ENCODE assay signal across 15 cellular contexts in the genomic region with DNA sequence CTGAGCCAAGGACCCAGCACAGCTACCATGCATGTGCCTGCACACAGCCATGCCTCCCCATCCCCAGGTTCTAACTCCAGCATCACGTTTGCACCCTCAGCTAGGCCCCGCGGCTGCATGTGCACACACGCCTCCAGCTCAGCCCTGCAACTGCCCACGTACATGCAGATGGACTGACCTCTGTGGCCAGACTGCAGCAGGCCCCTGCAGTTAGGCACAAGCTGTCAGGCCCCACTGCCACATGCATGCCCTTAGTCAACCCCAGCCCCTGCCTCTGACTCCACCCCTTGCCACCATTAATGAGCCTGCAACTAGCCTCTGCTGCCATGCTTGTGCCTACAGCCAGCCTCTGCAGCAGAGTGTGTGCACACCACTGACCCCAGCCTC. TPM values are rescaled to one million over a fixed set of nuclear protein-coding genes. Genes with fewer than 3 reads are reported as not detected.
"Had no signal": no experiment of that assay in that cellular context is flagged by ENCODE, and none has a peak within 500 bp of the region (broad histone marks: within the 10 kb centered on the region; RNA-seq: fewer than 3 reads in every experiment).

No MANE protein-coding gene starts in this region.

- H3K4me3 ChIP-seq: cardiac muscle cell, PC-9 had no signal

- H3K36me3 ChIP-seq: brain microvascular endothelial cell had no signal

- H2AFZ ChIP-seq: PC-9 had no signal

- H3K4me1 Mint-ChIP-seq: activated naive CD4-positive, alpha-beta T cell treated with anti-CD3 and anti-CD28 coated beads, Interleukin-2, amount 10 ng/mL, durations not matched to agents 7 days and 5 days; activated naive CD8-positive, alpha-beta T cell treated with anti-CD3 and anti-CD28 coated beads for 36 hours had no signal

- H3K9me3 Mint-ChIP-seq: activated CD8-positive, alpha-beta T cell treated with anti-CD3 and anti-CD28 coated beads for 36 hours; activated naive CD4-positive, alpha-beta T cell treated with anti-CD3 and anti-CD28 coated beads, Interleukin-2, amount 10 ng/mL, durations not matched to agents 7 days and 5 days; activated naive CD8-positive, alpha-beta T cell treated with anti-CD3 and anti-CD28 coated beads for 36 hours; activated T-helper 2 cell treated with anti-CD3 and anti-CD28 coated beads, Interferon-gamma antibody, Interleukin-2, Interleukin-4, amounts not matched to agents 10 μg/mL and 5 μg/mL and 100 μg/mL, durations not matched to agents 14 hours and 24 hours and 36 hours; T-helper 2 cell treated with Interferon-gamma antibody and Interleukin-4, amounts not matched to agents 5 μg/mL and 100 μg/mL, for 36 hours had no signal

- H3K4me3 Mint-ChIP-seq: activated CD8-positive, alpha-beta T cell treated with anti-CD3 and anti-CD28 coated beads for 36 hours; activated naive CD4-positive, alpha-beta T cell treated with anti-CD3 and anti-CD28 coated beads, Interleukin-2, amount 10 ng/mL, durations not matched to agents 7 days and 5 days; activated naive CD8-positive, alpha-beta T cell treated with anti-CD3 and anti-CD28 coated beads for 36 hours; T-helper 2 cell treated with Interferon-gamma antibody and Interleukin-4, amounts not matched to agents 5 μg/mL and 100 μg/mL, for 36 hours had no signal

- H3K27ac ChIP-seq: brain microvascular endothelial cell, cardiac muscle cell, PC-9, SK-N-MC had no signal

- H3K27me3 Mint-ChIP-seq: activated CD8-positive, alpha-beta T cell treated with anti-CD3 and anti-CD28 coated beads for 36 hours; activated naive CD8-positive, alpha-beta T cell treated with anti-CD3 and anti-CD28 coated beads for 36 hours had no signal

- DNase-seq: NCI-H187 treated with DMSO at 0.1 percent for 48 hours, NCI-H2081 treated with DMSO at 0.1 percent for 48 hours, SIG-M5 had no signal

- H3K27me3 ChIP-seq: brain microvascular endothelial cell, cardiac muscle cell had no signal

- H3K4me2 ChIP-seq: PC-9 had no signal

- H3K27ac Mint-ChIP-seq: activated CD8-positive, alpha-beta T cell treated with anti-CD3 and anti-CD28 coated beads for 36 hours; activated naive CD4-positive, alpha-beta T cell treated with anti-CD3 and anti-CD28 coated beads, Interleukin-2, amount 10 ng/mL, durations not matched to agents 7 days and 5 days; activated naive CD8-positive, alpha-beta T cell treated with anti-CD3 and anti-CD28 coated beads for 36 hours; activated T-helper 2 cell treated with anti-CD3 and anti-CD28 coated beads, Interferon-gamma antibody, Interleukin-2, Interleukin-4, amounts not matched to agents 10 μg/mL and 5 μg/mL and 100 μg/mL, durations not matched to agents 14 hours and 24 hours and 36 hours; T-helper 2 cell treated with Interferon-gamma antibody and Interleukin-4, amounts not matched to agents 5 μg/mL and 100 μg/mL, for 36 hours had no signal

- H3K36me3 Mint-ChIP-seq: activated naive CD4-positive, alpha-beta T cell treated with anti-CD3 and anti-CD28 coated beads, Interleukin-2, amount 10 ng/mL, durations not matched to agents 7 days and 5 days; activated naive CD8-positive, alpha-beta T cell treated with anti-CD3 and anti-CD28 coated beads for 36 hours had no signal

RNA-seq across cellular contexts. Expression of a gene that starts 33.3 kb away (rescaled TPM):
- total RNA-seq: cardiac muscle cell, LHCN-M2, M059J, PC-9, RPMI7951 had no signal
